25 cellular contexts compared by ENCODE assay signal in the genomic region with DNA sequence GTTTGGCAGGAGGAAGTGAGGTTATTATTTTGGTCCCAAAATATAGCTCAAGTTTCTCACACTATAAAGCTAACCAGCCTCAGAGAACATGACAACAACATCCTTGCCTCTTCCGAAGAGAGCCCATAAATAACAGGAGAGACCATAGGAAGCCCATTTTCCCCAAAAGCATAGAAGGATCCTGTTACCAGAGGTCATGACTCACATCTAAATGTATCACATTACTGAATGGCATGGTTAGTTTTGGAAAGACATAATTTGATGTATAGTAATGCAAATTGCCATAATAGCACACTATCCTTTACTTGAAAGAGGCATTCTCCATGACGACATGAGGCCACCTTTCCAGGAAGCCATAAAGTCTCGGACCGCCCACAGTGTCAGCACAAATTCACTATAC.
A peak's percentile ranks its signal among the peaks of the same experiment; 100 is the strongest.
DNase-seq lines count a peak whose midpoint lies in the region; TF ChIP-seq lines count a peak whose summit lies in the region.
"Had no signal": no experiment of that assay in that cellular context is flagged by ENCODE, and none has a peak within 500 bp of the region (broad histone marks: within the 10 kb centered on the region; RNA-seq: fewer than 3 reads in every experiment).

No MANE protein-coding gene starts in this region.

- WGBS in testis, 2 donors = 59 to 78% methylated on average over 3 to 4 of the region's 4 CpGs

- in situ Hi-C loops in astrocyte of the spinal cord (cut with HindIII; ENCODE audit: low sequenced_read_pairs) = no loop called here

- peaks cover 23% of the 10 kb centered on the region for H3K4me1 Mint-ChIP-seq in nephron progenitor cell
- H3K4me1 Mint-ChIP-seq: CD4-positive, alpha-beta memory T cell had no signal

- peaks cover 40% of the 10 kb centered on the region for H3K9me3 Mint-ChIP-seq in nephron progenitor cell

- intact Hi-C loops in testis (cut with DNase I; ENCODE audit: low total_unique reads) = no loop called here

- H3K4me3 Mint-ChIP-seq in nephron progenitor cell = peak overlapping the region; percentile 37
- H3K4me3 Mint-ChIP-seq: CD4-positive, alpha-beta memory T cell had no signal

- H3K9me3 ChIP-seq in HEK293 (ENCODE audit: control insufficient read depth, insufficient read depth, low read depth, low read length) (no peaks in the 10 kb centered on the region), testis (no peaks in the 10 kb centered on the region)
- H3K9me3 ChIP-seq: A549, Caco-2, MG63 had no signal

- H3K27me3 ChIP-seq in testis = no peaks in the 10 kb centered on the region
- H3K27me3 ChIP-seq: MG63 had no signal

- TF ChIP-seq CTCF in HEK293 (tag by site-specific recombination; IDR thresholded peaks at IDR 0.05) (no peak), astrocyte of the spinal cord (IDR thresholded peaks at IDR 0.05; ENCODE audit: low read depth, low read length) (no peak), nephron progenitor cell (IDR thresholded peaks at IDR 0.05) (no peak), testis (IDR thresholded peaks at IDR 0.05) (no peak)

- DNase-seq in NCI-H748 (lab: John Stamatoyannopoulos, UW; ENCODE audit: unreplicated experiment) (peak; percentile 71), astrocyte of the spinal cord (ENCODE audit: low read depth, low spot score) (peak; percentile 2), nephron progenitor cell (no peak), NCI-H2171 treated with DMSO at 0.1 percent for 48 hours (lab: John Stamatoyannopoulos, UW) (no peak), Ammon's horn (ENCODE audit: low spot score) (no peak), testis (no peak)
- DNase-seq: AML-193; C1 segment of cervical spinal cord; Caco-2; CD4-positive, alpha-beta memory T cell; GF-D8; Kasumi-1; MG63; NCI-H1694 treated with DMSO at 0.1 percent for 48 hours; NCI-H2081; NCI-H226; NCI-H510A; NCI-H774; NK-92 treated with Interleukin-12 subunit alpha and Interleukin-12 subunit beta, amount 100 ng/mL, for 24 hours; SHP77; T-helper 1 cell had no signal

- H3K36me3 ChIP-seq in HEK293 (ENCODE audit: control insufficient read depth in 2 of 2, insufficient read depth in 1 of 2, low read length in 2 of 2) = no peaks in the 10 kb centered on the region
- H3K36me3 ChIP-seq in testis (ENCODE audit: low read depth, missing control alignments) = no peaks in the 10 kb centered on the region
- H3K36me3 ChIP-seq: MG63 had no signal

- no peak overlapping the region for H3K4me3 ChIP-seq in HEK293 (ENCODE audit: low read depth, low read length)
- no peak overlapping the region for H3K4me3 ChIP-seq in astrocyte of the spinal cord (ENCODE audit: low read depth, low read length)
- no peak overlapping the region for H3K4me3 ChIP-seq in testis
- H3K4me3 ChIP-seq: A549, K562, MG63 had no signal

- H3K27ac ChIP-seq in HEK293 (ENCODE audit: extremely low read depth, low read depth, low read length) (no peak overlapping the region), testis (no peak overlapping the region)
- H3K27ac ChIP-seq: A549, RWPE1 had no signal

- no peaks in the 10 kb centered on the region for H3K27me3 Mint-ChIP-seq in nephron progenitor cell (ENCODE audit: low read depth, poor library complexity)
- H3K27me3 Mint-ChIP-seq: CD4-positive, alpha-beta memory T cell had no signal

- CTCF ChIA-PET in HEK293 (lab: Yijun Ruan, JAX) = interaction anchor here (0.6 to 0.7 kb wide), 2 partner anchors 83 to 909 kb away, joined by 5 to 7 read pairs; no protein-coding TSS in a partner anchor

- POLR2A ChIA-PET in HEK293 (lab: Yijun Ruan, JAX) = no interaction called here

- peak overlapping the region; percentile 99 for H3K27ac Mint-ChIP-seq in nephron progenitor cell
- H3K27ac Mint-ChIP-seq: CD4-positive, alpha-beta memory T cell had no signal

- H3K4me1 ChIP-seq in HEK293 (ENCODE audit: control insufficient read depth, insufficient read depth, low read length) (no peaks in the 10 kb centered on the region; the same call in 1 of the 2 replicates), testis (no peaks in the 10 kb centered on the region)
- H3K4me1 ChIP-seq: A549, Caco-2 had no signal

- no peak for TF ChIP-seq POLR2A in testis (IDR thresholded peaks at IDR 0.05)

- H3K36me3 Mint-ChIP-seq in nephron progenitor cell (ENCODE audit: low read depth) = peaks cover under 1% of the 10 kb centered on the region
- H3K36me3 Mint-ChIP-seq: CD4-positive, alpha-beta memory T cell had no signal

TF ChIP-seq in HEK293, 187 proteins besides CTCF, POLR2A, EP300 and RAD21:
- TF ChIP-seq TCF7L2 (IDR thresholded peaks at IDR 0.05; ENCODE audit: borderline replicate concordance, low read depth, low read length) = peak; percentile 80
- TF ChIP-seq TRIM28 (IDR thresholded peaks at IDR 0.05; ENCODE audit: borderline replicate concordance, low read length) = peak; percentile 62; the same call in 1 of the 2 replicates
- TF ChIP-seq SETDB1 (IDR thresholded peaks at IDR 0.05; ENCODE audit: insufficient read length, low read length) = no peak
- TF ChIP-seq SCRT1 (tag by site-specific recombination; IDR thresholded peaks at IDR 0.05; ENCODE audit: borderline replicate concordance) = no peak
- TF ChIP-seq ZFP69B (tag by site-specific recombination; IDR thresholded peaks at IDR 0.05) = no peak
- no peak for TF ChIP-seq ZNF335 (tag by site-specific recombination; conservative IDR thresholded peaks at IDR 0.05)
- TF ChIP-seq SP7 (tag by site-specific recombination; IDR thresholded peaks at IDR 0.05) = no peak
- no peak for TF ChIP-seq ZNF768 (tag by site-specific recombination; IDR thresholded peaks at IDR 0.05)
TF ChIP-seq in HEK293: peak in this region for 2.

Comparison
In these comparisons a context has a peak if more than half of its experiments do, and no peak if none do; other contexts are left out.
1. DNase-seq: peak in NCI-H748 (single experiment) and astrocyte of the spinal cord (single experiment); none in nephron progenitor cell (single experiment), NCI-H2171 treated with DMSO at 0.1 percent for 48 hours (single experiment), Ammon's horn (single experiment) and testis (single experiment).